27 cellular contexts compared by ENCODE assay signal in genomic region chr22:36104988-36105387, GRCh38. TPM values are rescaled to one million over a fixed set of nuclear protein-coding genes. Genes with fewer than 3 reads are reported as not detected.
DNase-seq lines count a peak whose midpoint lies in the region; ATAC-seq, FAIRE-seq and TF ChIP-seq lines count a peak whose summit lies in the region.
"Had no signal": no experiment of that assay in that cellular context is flagged by ENCODE, and none has a peak within 500 bp of the region (broad histone marks: within the 10 kb centered on the region; RNA-seq: fewer than 3 reads in every experiment).

No MANE protein-coding gene starts in this region.

- dilution Hi-C loops in mammary epithelial cell (cut with HindIII; ENCODE audit: low sequenced_read_pairs), result no loop called here

- H3K79me2 ChIP-seq in mammary epithelial cell (ENCODE audit: insufficient read depth, low read length), result no peaks in the 10 kb centered on the region

- H3K4me1 ChIP-seq in mammary epithelial cell (ENCODE audit: insufficient read depth, low read length), result no peaks in the 10 kb centered on the region
- H3K4me1 ChIP-seq in breast epithelium, result no peaks in the 10 kb centered on the region
- H3K4me1 ChIP-seq: Caco-2, right atrium auricular region, spleen had no signal

- TF ChIP-seq POLR2A in breast epithelium (IDR thresholded peaks at IDR 0.05), result no peak

- CTCF ChIA-PET in mammary epithelial cell (lab: Charles Lee; ENCODE audit: low non-redundant PET), result no interaction called here

- H3K27ac ChIP-seq in mammary epithelial cell (ENCODE audit: insufficient read depth, low read depth, low read length) (no peak overlapping the region), breast epithelium (no peak overlapping the region)
- H3K27ac ChIP-seq: 22Rv1, C4-2B, left ventricle myocardium inferior, right atrium auricular region, RWPE1, spleen, thoracic aorta had no signal

- peak; percentile 26 for ATAC-seq in esophagus mucosa
- ATAC-seq: T-cell had no signal

- FAIRE-seq in RCC 7860 (lab: Jason Lieb, UNC) (no peak), urothelium cell line (lab: Jason Lieb, UNC) (no peak)
- FAIRE-seq: endothelial cell of umbilical vein had no signal

- BruUV-seq in mammary epithelial cell (replicated peaks; lab: Mats Ljungman, UMichigan), result no TSS peak

- peak; percentile 41 for DNase-seq in mammary epithelial cell
- DNase-seq in breast epithelium (ENCODE audit: low spot score in 2 of 2), result no peak
- DNase-seq in RCC 7860 (ENCODE audit: low spot score), result peak; percentile 13
- peak; percentile 33 for DNase-seq in urothelium cell line (ENCODE audit: low spot score)
- no peak for DNase-seq in mucosa of gallbladder (ENCODE audit: low spot score)
- DNase-seq in islet precursor cell, result no peak
- DNase-seq in cerebellar nuclear complex (lab: John Stamatoyannopoulos, UW), result no peak
- DNase-seq: activated CD4-positive, alpha-beta T cell treated with anti-CD3 and anti-CD28 coated beads, Interleukin-2, amount 50 U/mL, for 1 hour; activated CD4-positive, CD25-positive, alpha-beta regulatory T cell; activated naive CD4-positive, alpha-beta T cell treated with Interleukin-2 at 50 U/mL for 16 hours; activated T-cell treated with anti-CD3 and anti-CD28 coated beads, Interleukin-2, amount 50 U/mL, for 1 hour; Caco-2; DMS53; Karpas-422; left ventricle myocardium inferior; NCI-H146; NCI-H446 treated with DMSO at 0.1 percent for 48 hours; spleen; stimulated activated CD4-positive, alpha-beta T cell treated with anti-CD3 and anti-CD28 coated beads, Interleukin-2, amount 100 ng/mL, for 24 hours; T-cell had no signal

- H3K27me3 ChIP-seq in mammary epithelial cell (ENCODE audit: insufficient read depth, low read length), result no peaks in the 10 kb centered on the region
- no peaks in the 10 kb centered on the region for H3K27me3 ChIP-seq in breast epithelium
- H3K27me3 ChIP-seq: right atrium auricular region had no signal

- H2AFZ ChIP-seq in mammary epithelial cell (ENCODE audit: low read depth, low read length), result no peak overlapping the region

- intact Hi-C loops in mammary epithelial cell (cut with micrococcal nuclease), result no loop called here
- intact Hi-C loops in breast epithelium (cut with DNase I; ENCODE audit: low total_unique reads), result no loop called here

- in situ Hi-C loops in mammary epithelial cell (cut with MboI; ENCODE audit: low sequenced_read_pairs in 2 of 2), result no loop called here

- H3K4me3 ChIP-seq in mammary epithelial cell (replicated peaks in 1 of 3; ENCODE audit: insufficient read depth in 1 of 3, low read depth in 2 of 3, low read length in 3 of 3) (no peak overlapping the region), breast epithelium (no peak overlapping the region)
- H3K4me3 ChIP-seq: left ventricle myocardium inferior, right atrium auricular region, spleen, thoracic aorta had no signal

- H3K9me3 ChIP-seq in mammary epithelial cell (replicated peaks; ENCODE audit: insufficient read depth, low read length), result no peaks in the 10 kb centered on the region
- no peaks in the 10 kb centered on the region for H3K9me3 ChIP-seq in breast epithelium
- H3K9me3 ChIP-seq: Caco-2, left ventricle myocardium inferior, right atrium auricular region, thoracic aorta had no signal

- H3K4me2 ChIP-seq in mammary epithelial cell (ENCODE audit: insufficient read depth, low read depth, low read length), result no peak overlapping the region

- WGBS in mammary epithelial cell (ENCODE audit: low coverage, missing lambda C conversion rate), result 68% methylated on average over 5 of the region's 5 CpGs

- no peak overlapping the region for H3K9ac ChIP-seq in mammary epithelial cell (ENCODE audit: insufficient read depth, low read length)

- no peak for TF ChIP-seq CTCF in mammary epithelial cell (conservative IDR thresholded peaks at IDR 0.05 in 1 of 2, IDR thresholded peaks at IDR 0.05 in 1 of 2; ENCODE audit: extremely low read depth in 1 of 2, insufficient read depth in 1 of 2, low read depth in 1 of 2, low read length in 2 of 2)
- TF ChIP-seq CTCF in breast epithelium (IDR thresholded peaks at IDR 0.05), result no peak

- no peaks in the 10 kb centered on the region for H4K20me1 ChIP-seq in mammary epithelial cell (ENCODE audit: insufficient read depth, low read length)

- H3K36me3 ChIP-seq in mammary epithelial cell (ENCODE audit: insufficient read depth, low read length), result no peaks in the 10 kb centered on the region
- no peaks in the 10 kb centered on the region for H3K36me3 ChIP-seq in breast epithelium
- H3K36me3 ChIP-seq: left ventricle myocardium inferior, right atrium auricular region, spleen, thoracic aorta had no signal

RNA-seq across cellular contexts. Expression of gene APOL3, which starts 55.6 kb away (rescaled TPM):
- total RNA-seq in mammary epithelial cell, result 1 to 10 TPM in 1 of 2 donors, under 1 TPM in 1; 0.83 to 1.6 TPM
- 2.2 TPM for polyA plus RNA-seq in mammary epithelial cell
- not detected for polyA minus RNA-seq in mammary epithelial cell
- 100 to 1,000 TPM in 2 of 3 donors, 10 to 100 TPM in 1; 46.5 to 130 (median 101) TPM for total RNA-seq in breast epithelium
- 8.7 TPM for total RNA-seq in esophagus mucosa
- 20.9 TPM for total RNA-seq in mucosa of gallbladder
- total RNA-seq: Caco-2 had no signal

Comparison
In these comparisons a context has a peak if more than half of its experiments do, and no peak if none do; other contexts are left out.
1. DNase-seq: peak in mammary epithelial cell (single experiment), RCC 7860 (single experiment) and urothelium cell line (single experiment); none in breast epithelium (0 of 2), mucosa of gallbladder (single experiment), islet precursor cell (single experiment) and cerebellar nuclear complex (0 of 2).